In genomic region chr11:33257160-33257896, GRCh38 we compare ENCODE assay signal across 1 cellular context.
TF ChIP-seq lines count a peak whose summit lies in the region.

TSS of gene HIPK3 (plus strand) at chr11:33257381.

TF ChIP-seq in HepG2, 621 proteins besides CTCF, POLR2A, EP300 and RAD21 (continued from another document):
- TF ChIP-seq GATAD1 (CRISPR knock-in tag; IDR thresholded peaks at IDR 0.05) = 0 out of 2 replicates have a peak, but pooled peaks have one; percentile 15
- TF ChIP-seq RFX5 (IDR thresholded peaks at IDR 0.05; ENCODE audit: low read depth, low read length) = no peak
- TF ChIP-seq ZFY (CRISPR knock-in tag; IDR thresholded peaks at IDR 0.05) = peak; percentile 90
- 0 out of 2 replicates have a peak, but pooled peaks have one; percentile 51 for TF ChIP-seq NFIB (CRISPR knock-in tag; IDR thresholded peaks at IDR 0.05; ENCODE audit: borderline replicate concordance)
- no peak for TF ChIP-seq ELK4 (CRISPR knock-in tag; IDR thresholded peaks at IDR 0.05; ENCODE audit: borderline replicate concordance)
- 0 out of 2 replicates have a peak, but pooled peaks have one; percentile 15 for TF ChIP-seq ZNF546 (CRISPR knock-in tag; conservative IDR thresholded peaks at IDR 0.05)
- TF ChIP-seq IKZF4 (CRISPR knock-in tag; IDR thresholded peaks at IDR 0.05; ENCODE audit: borderline replicate concordance, low read depth, not compliant biosample characterization) = peak; percentile 61
- TF ChIP-seq ZNF337 (CRISPR knock-in tag; IDR thresholded peaks at IDR 0.05; ENCODE audit: borderline replicate concordance, low read depth) = 0 out of 2 replicates have a peak, but pooled peaks have one; percentile 42
- no peak for TF ChIP-seq RARA (CRISPR knock-in tag; IDR thresholded peaks at IDR 0.05)
- TF ChIP-seq SMARCC2 (IDR thresholded peaks at IDR 0.05) = no peak
- TF ChIP-seq, protein P1, sequence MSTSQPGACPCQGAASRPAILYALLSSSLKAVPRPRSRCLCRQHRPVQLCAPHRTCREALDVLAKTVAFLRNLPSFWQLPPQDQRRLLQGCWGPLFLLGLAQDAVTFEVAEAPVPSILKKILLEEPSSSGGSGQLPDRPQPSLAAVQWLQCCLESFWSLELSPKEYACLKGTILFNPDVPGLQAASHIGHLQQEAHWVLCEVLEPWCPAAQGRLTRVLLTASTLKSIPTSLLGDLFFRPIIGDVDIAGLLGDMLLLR (CRISPR knock-in tag; IDR thresholded peaks at IDR 0.05) = 0 out of 2 replicates have a peak, but pooled peaks have one; percentile 34
- peak; percentile 29; the same call in 1 of the 2 replicates for TF ChIP-seq SALL1 (CRISPR knock-in tag; IDR thresholded peaks at IDR 0.05)
- no peak for TF ChIP-seq ZNF746 (CRISPR knock-in tag; IDR thresholded peaks at IDR 0.05)
- no peak for TF ChIP-seq ZNF136 (CRISPR knock-in tag; IDR thresholded peaks at IDR 0.05; ENCODE audit: low read depth)
- TF ChIP-seq MTA1 (CRISPR knock-in tag; IDR thresholded peaks at IDR 0.05; ENCODE audit: borderline replicate concordance) = peak; percentile 27; the same call in 1 of the 2 replicates
- TF ChIP-seq KDM2A (CRISPR knock-in tag; IDR thresholded peaks at IDR 0.05; ENCODE audit: borderline replicate concordance, low read depth) = peak; percentile 47; the same call in 1 of the 2 replicates
- 0 out of 2 replicates have a peak, but pooled peaks have one; percentile 36 for TF ChIP-seq ZNF776 (CRISPR knock-in tag; IDR thresholded peaks at IDR 0.05)
- TF ChIP-seq, protein P2, sequence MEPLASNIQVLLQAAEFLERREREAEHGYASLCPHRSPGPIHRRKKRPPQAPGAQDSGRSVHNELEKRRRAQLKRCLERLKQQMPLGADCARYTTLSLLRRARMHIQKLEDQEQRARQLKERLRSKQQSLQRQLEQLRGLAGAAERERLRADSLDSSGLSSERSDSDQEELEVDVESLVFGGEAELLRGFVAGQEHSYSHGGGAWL (CRISPR knock-in tag; IDR thresholded peaks at IDR 0.05) = no peak
- TF ChIP-seq KLF12 (CRISPR knock-in tag; IDR thresholded peaks at IDR 0.05; ENCODE audit: borderline replicate concordance) = peak; percentile 47; the same call in 1 of the 2 replicates
- no peak for TF ChIP-seq AGO2 (optimal IDR thresholded peaks at IDR 0.05; ENCODE audit: low read depth, low read length)
- TF ChIP-seq, protein P3, sequence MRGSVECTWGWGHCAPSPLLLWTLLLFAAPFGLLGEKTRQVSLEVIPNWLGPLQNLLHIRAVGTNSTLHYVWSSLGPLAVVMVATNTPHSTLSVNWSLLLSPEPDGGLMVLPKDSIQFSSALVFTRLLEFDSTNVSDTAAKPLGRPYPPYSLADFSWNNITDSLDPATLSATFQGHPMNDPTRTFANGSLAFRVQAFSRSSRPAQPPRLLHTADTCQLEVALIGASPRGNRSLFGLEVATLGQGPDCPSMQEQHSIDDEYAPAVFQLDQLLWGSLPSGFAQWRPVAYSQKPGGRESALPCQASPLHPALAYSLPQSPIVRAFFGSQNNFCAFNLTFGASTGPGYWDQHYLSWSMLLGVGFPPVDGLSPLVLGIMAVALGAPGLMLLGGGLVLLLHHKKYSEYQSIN (CRISPR knock-in tag; IDR thresholded peaks at IDR 0.05; ENCODE audit: borderline replicate concordance) = no peak
- no peak; the same call in 1 of the 2 replicates for TF ChIP-seq RFXAP (CRISPR knock-in tag; IDR thresholded peaks at IDR 0.05; ENCODE audit: borderline replicate concordance)
- peak; percentile 71; the same call in 1 of the 2 replicates for TF ChIP-seq HOXA5 (CRISPR knock-in tag; IDR thresholded peaks at IDR 0.05)
- no peak for TF ChIP-seq RFXANK (CRISPR knock-in tag; IDR thresholded peaks at IDR 0.05)
- TF ChIP-seq POLR2G (IDR thresholded peaks at IDR 0.05; ENCODE audit: low read depth, low read length) = 0 out of 2 replicates have a peak, but pooled peaks have one; percentile 13
- TF ChIP-seq ZHX2 (IDR thresholded peaks at IDR 0.05; ENCODE audit: low read depth) = 0 out of 2 replicates have a peak, but pooled peaks have one; percentile 52
- 0 out of 2 replicates have a peak, but pooled peaks have one; percentile 10 for TF ChIP-seq ZHX2 (CRISPR knock-in tag; IDR thresholded peaks at IDR 0.05; ENCODE audit: borderline replicate concordance)
- TF ChIP-seq NR2C2 (CRISPR knock-in tag; IDR thresholded peaks at IDR 0.05; ENCODE audit: borderline replicate concordance) = no peak
- no peak for TF ChIP-seq CENPBD1 (CRISPR knock-in tag; IDR thresholded peaks at IDR 0.05; ENCODE audit: borderline replicate concordance, low read depth)
- TF ChIP-seq SMAD9 (CRISPR knock-in tag; IDR thresholded peaks at IDR 0.05) = 0 out of 2 replicates have a peak, but pooled peaks have one; percentile 72
- peak; percentile 49 to 63; a peak in 2 of 4 replicates for TF ChIP-seq KLF16 (CRISPR knock-in tag; IDR thresholded peaks at IDR 0.05)
- no peak for TF ChIP-seq ZNF24 (IDR thresholded peaks at IDR 0.05)
- TF ChIP-seq MEF2D (CRISPR knock-in tag; IDR thresholded peaks at IDR 0.05) = no peak
- no peak for TF ChIP-seq ZNF607 (CRISPR knock-in tag; IDR thresholded peaks at IDR 0.05; ENCODE audit: borderline replicate concordance)
- TF ChIP-seq ZNF543 (CRISPR knock-in tag; IDR thresholded peaks at IDR 0.05) = peak; percentile 69; the same call in 1 of the 2 replicates
- TF ChIP-seq ZNF260 (CRISPR knock-in tag; IDR thresholded peaks at IDR 0.05; ENCODE audit: borderline replicate concordance, low read depth) = no peak
- peak; percentile 31; the same call in 1 of the 2 replicates for TF ChIP-seq NCOA1 (CRISPR knock-in tag; IDR thresholded peaks at IDR 0.05)
- no peak for TF ChIP-seq GTF2F1 (IDR thresholded peaks at IDR 0.05; ENCODE audit: low read length)
- TF ChIP-seq, protein P4, sequence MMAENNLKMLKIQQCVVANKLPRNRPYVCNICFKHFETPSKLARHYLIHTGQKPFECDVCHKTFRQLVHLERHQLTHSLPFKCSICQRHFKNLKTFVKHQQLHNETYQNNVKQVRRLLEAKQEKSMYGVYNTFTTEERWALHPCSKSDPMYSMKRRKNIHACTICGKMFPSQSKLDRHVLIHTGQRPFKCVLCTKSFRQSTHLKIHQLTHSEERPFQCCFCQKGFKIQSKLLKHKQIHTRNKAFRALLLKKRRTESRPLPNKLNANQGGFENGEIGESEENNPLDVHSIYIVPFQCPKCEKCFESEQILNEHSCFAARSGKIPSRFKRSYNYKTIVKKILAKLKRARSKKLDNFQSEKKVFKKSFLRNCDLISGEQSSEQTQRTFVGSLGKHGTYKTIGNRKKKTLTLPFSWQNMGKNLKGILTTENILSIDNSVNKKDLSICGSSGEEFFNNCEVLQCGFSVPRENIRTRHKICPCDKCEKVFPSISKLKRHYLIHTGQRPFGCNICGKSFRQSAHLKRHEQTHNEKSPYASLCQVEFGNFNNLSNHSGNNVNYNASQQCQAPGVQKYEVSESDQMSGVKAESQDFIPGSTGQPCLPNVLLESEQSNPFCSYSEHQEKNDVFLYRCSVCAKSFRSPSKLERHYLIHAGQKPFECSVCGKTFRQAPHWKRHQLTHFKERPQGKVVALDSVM (CRISPR knock-in tag; IDR thresholded peaks at IDR 0.05) = no peak
- TF ChIP-seq HNRNPLL (IDR thresholded peaks at IDR 0.05; ENCODE audit: low read depth, low read length, poor library complexity, severe bottlenecking) = peak; percentile 56
- TF ChIP-seq STAT5B (CRISPR knock-in tag; IDR thresholded peaks at IDR 0.05) = no peak
- TF ChIP-seq ZBTB39 (CRISPR knock-in tag; IDR thresholded peaks at IDR 0.05) = 0 out of 2 replicates have a peak, but pooled peaks have one; percentile 36
